8 cellular contexts compared by ENCODE assay signal in genomic region chr12:132986885-132987225, GRCh38. TPM values are rescaled to one million over a fixed set of nuclear protein-coding genes. Genes with fewer than 3 reads are reported as not detected.
A peak's percentile ranks its signal among the peaks of the same experiment; 100 is the strongest.
DNase-seq lines count a peak whose midpoint lies in the region; ATAC-seq, FAIRE-seq and TF ChIP-seq lines count a peak whose summit lies in the region.

No MANE protein-coding gene starts in this region.

- peaks cover 53% of the 10 kb centered on the region for H3K36me3 Mint-ChIP-seq in Calu3 (ENCODE audit: insufficient read depth, unreplicated experiment)
- peaks cover 57% of the 10 kb centered on the region for H3K36me3 Mint-ChIP-seq in activated T-helper 2 cell treated with anti-CD3 and anti-CD28 coated beads, Interferon-gamma antibody, Interleukin-2, Interleukin-4, amounts not matched to agents 10 μg/mL and 5 μg/mL and 100 μg/mL, durations not matched to agents 14 hours and 24 hours and 36 hours (ENCODE audit: low read depth)

- no peak for FAIRE-seq in keratinocyte (lab: Jason Lieb, UNC)

- no peaks in the 10 kb centered on the region for H4K20me1 ChIP-seq in keratinocyte (ENCODE audit: control insufficient read depth, extremely low read depth, insufficient read depth, low read length)

- ATAC-seq in HG02970 (IDR thresholded peaks at IDR 0.05; ENCODE audit: low FRiP score, unreplicated experiment) (peak; percentile 5), thoracic aorta (ENCODE audit: insufficient number of reproducible peaks, low FRiP score, low read depth) (no peak), HG02610 (IDR thresholded peaks at IDR 0.05; ENCODE audit: unreplicated experiment) (no peak)

- H3K9ac ChIP-seq in keratinocyte (ENCODE audit: control insufficient read depth, extremely low read depth, insufficient read depth, low read length): peak overlapping the region; percentile 88

- CTCF ChIA-PET in Calu3 (lab: Charles Lee): interaction anchor here (0.6 to 1.3 kb wide), 3 partner anchors 12 to 93 kb away, joined by 3 to 4 read pairs (median 4); no protein-coding TSS in a partner anchor

- no peak for TF ChIP-seq CTCF in Calu3 (IDR thresholded peaks at IDR 0.05; ENCODE audit: unreplicated experiment)
- TF ChIP-seq CTCF in keratinocyte (optimal IDR thresholded peaks at IDR 0.05 in 1 of 3, IDR thresholded peaks at IDR 0.05 in 1 of 3, conservative IDR thresholded peaks at IDR 0.05 in 1 of 3; ENCODE audit: extremely low read depth in 1 of 3, insufficient read depth in 2 of 3, low read length in 3 of 3): no peak
- no peak for TF ChIP-seq CTCF in thoracic aorta (IDR thresholded peaks at IDR 0.05)

- no peaks in the 10 kb centered on the region for H3K27me3 Mint-ChIP-seq in Calu3 (ENCODE audit: unreplicated experiment)
- no peaks in the 10 kb centered on the region for H3K27me3 Mint-ChIP-seq in activated T-helper 2 cell treated with anti-CD3 and anti-CD28 coated beads, Interferon-gamma antibody, Interleukin-2, Interleukin-4, amounts not matched to agents 10 μg/mL and 5 μg/mL and 100 μg/mL, durations not matched to agents 14 hours and 24 hours and 36 hours (ENCODE audit: low read depth)

- H3K4me1 Mint-ChIP-seq in Calu3 (ENCODE audit: low read depth, unreplicated experiment): peaks cover 26% of the 10 kb centered on the region
- peaks cover 16% of the 10 kb centered on the region for H3K4me1 Mint-ChIP-seq in activated T-helper 2 cell treated with anti-CD3 and anti-CD28 coated beads, Interferon-gamma antibody, Interleukin-2, Interleukin-4, amounts not matched to agents 10 μg/mL and 5 μg/mL and 100 μg/mL, durations not matched to agents 14 hours and 24 hours and 36 hours (ENCODE audit: low read depth)

- BruUV-seq in Calu3 (replicated peaks; lab: Mats Ljungman, UMichigan): no TSS peak

- H2AFZ ChIP-seq in keratinocyte (ENCODE audit: control insufficient read depth, low read length): peak overlapping the region; percentile 98

- intact Hi-C loops in Calu3 (cut with micrococcal nuclease; ENCODE audit: unreplicated experiment): loop anchor here (2.0 to 5.0 kb wide), 2 partner anchors 50 to 95 kb away; partner anchors contain the start of genes ZNF140 and ZNF84
- intact Hi-C loops in activated T-helper 2 cell treated with anti-CD3 and anti-CD28 coated beads, Interferon-gamma antibody, Interleukin-2, Interleukin-4, amounts not matched to agents 10 μg/mL and 5 μg/mL and 100 μg/mL, durations not matched to agents 14 hours and 24 hours and 36 hours (cut with micrococcal nuclease): loop anchor here (1.0 kb wide), 7 partner anchors 31 to 194 kb away; partner anchors contain the start of genes CHFR, ZNF10, ZNF140 and ZNF268

- peak overlapping the region; percentile 95 for H3K27ac Mint-ChIP-seq in Calu3 (ENCODE audit: unreplicated experiment)
- peak overlapping the region; percentile 90 for H3K27ac Mint-ChIP-seq in activated T-helper 2 cell treated with anti-CD3 and anti-CD28 coated beads, Interferon-gamma antibody, Interleukin-2, Interleukin-4, amounts not matched to agents 10 μg/mL and 5 μg/mL and 100 μg/mL, durations not matched to agents 14 hours and 24 hours and 36 hours

- dilution Hi-C loops in keratinocyte (cut with MboI; ENCODE audit: extremely low pct_ligation_motif_present, low sequenced_read_pairs): no loop called here

- H3K9me3 ChIP-seq in keratinocyte (ENCODE audit: control insufficient read depth, low read depth, low read length): peaks cover 2% of the 10 kb centered on the region
- H3K9me3 ChIP-seq in thoracic aorta: peaks cover 27% of the 10 kb centered on the region

- peaks cover 12% of the 10 kb centered on the region for H3K9me3 Mint-ChIP-seq in Calu3 (ENCODE audit: low read depth, unreplicated experiment)
- peaks cover 63% of the 10 kb centered on the region for H3K9me3 Mint-ChIP-seq in activated T-helper 2 cell treated with anti-CD3 and anti-CD28 coated beads, Interferon-gamma antibody, Interleukin-2, Interleukin-4, amounts not matched to agents 10 μg/mL and 5 μg/mL and 100 μg/mL, durations not matched to agents 14 hours and 24 hours and 36 hours

- H3K36me3 ChIP-seq in keratinocyte (ENCODE audit: control insufficient read depth in 2 of 2, extremely low read depth in 1 of 2, insufficient read depth in 2 of 2, low read length in 2 of 2) (peaks cover 2 to 5% of the 10 kb centered on the region in 2 experiments), thoracic aorta (peaks cover 10% of the 10 kb centered on the region)

- H3K9me1 ChIP-seq in keratinocyte (ENCODE audit: control insufficient read depth, extremely low read depth, insufficient read depth, low read length): no peaks in the 10 kb centered on the region

- H3K79me2 ChIP-seq in keratinocyte (ENCODE audit: control insufficient read depth, insufficient read depth, low read length): peaks cover 55% of the 10 kb centered on the region

- H3K4me3 ChIP-seq in keratinocyte (ENCODE audit: control insufficient read depth in 2 of 3, extremely low read depth in 1 of 3, insufficient read depth in 2 of 3, low read depth in 1 of 3, low read length in 3 of 3) (peak overlapping the region; percentile 77 to 98 (median 89)), thoracic aorta (peak overlapping the region; percentile 99)

- H3K27ac ChIP-seq in keratinocyte (ENCODE audit: control insufficient read depth, insufficient read depth, low read length) (peak overlapping the region; percentile 81), thoracic aorta (peak overlapping the region; percentile 70 to 86)

- H3K4me3 Mint-ChIP-seq in Calu3 (ENCODE audit: low read depth, unreplicated experiment): peak overlapping the region; percentile 76
- peak overlapping the region; percentile 89 for H3K4me3 Mint-ChIP-seq in activated T-helper 2 cell treated with anti-CD3 and anti-CD28 coated beads, Interferon-gamma antibody, Interleukin-2, Interleukin-4, amounts not matched to agents 10 μg/mL and 5 μg/mL and 100 μg/mL, durations not matched to agents 14 hours and 24 hours and 36 hours (ENCODE audit: low read depth)

- DNase-seq in Calu3 (no peak), keratinocyte (ENCODE audit: low read depth, low spot score) (no peak), thoracic aorta (ENCODE audit: low spot score) (no peak), HCEC 1CT (no peak), cortex of kidney (lab: John Stamatoyannopoulos, UW) (no peak)
- DNase-seq in activated T-helper 2 cell treated with anti-CD3 and anti-CD28 coated beads, Interferon-gamma antibody, Interleukin-2, Interleukin-4, amounts not matched to agents 10 μg/mL and 5 μg/mL and 100 μg/mL, durations not matched to agents 14 hours and 24 hours and 36 hours (ENCODE audit: low spot score): no peak

- H3K4me1 ChIP-seq in keratinocyte (ENCODE audit: control insufficient read depth, extremely low read depth, insufficient read depth, low read length) (peaks cover 10% of the 10 kb centered on the region), thoracic aorta (ENCODE audit: control insufficient read depth in 1 of 2, low read depth in 2 of 2) (peaks cover 4 to 13% of the 10 kb centered on the region in 2 donors)

- peak overlapping the region; percentile 95 for H3K4me2 ChIP-seq in keratinocyte (ENCODE audit: control insufficient read depth, extremely low read depth, insufficient read depth, low read depth, low read length)

- H3K27me3 ChIP-seq in keratinocyte (ENCODE audit: control insufficient read depth, extremely low read depth, insufficient read depth, low read length) (no peaks in the 10 kb centered on the region), thoracic aorta (replicated peaks; ENCODE audit: insufficient read depth) (no peaks in the 10 kb centered on the region)

RNA-seq across cellular contexts. Expression of gene ZNF26, which starts 0.7 kb away (rescaled TPM):
- total RNA-seq in Calu3 (2022) (25.3 and 28.5 TPM in 2 replicates), thoracic aorta (10 to 100 TPM in 1 of 2 donors, 1 to 10 TPM in 1; 8.1 to 18.8 TPM)
- 15.2 and 17.1 TPM in 2 replicates for total RNA-seq in activated T-helper 2 cell treated with anti-CD3 and anti-CD28 coated beads, Interferon-gamma antibody, Interleukin-2, Interleukin-4, amounts not matched to agents 10 μg/mL and 5 μg/mL and 100 μg/mL, durations not matched to agents 14 hours and 24 hours and 36 hours
- polyA plus RNA-seq in keratinocyte: 3.7 to 5.2 TPM (median 4.5 TPM) in 3 replicates
- 4.9 TPM for polyA plus RNA-seq in keratinocyte (2011; ENCODE audit: low read depth)
- 1.9 and 2.0 TPM in 2 replicates for polyA plus RNA-seq in keratinocyte (2011; cell fraction: cytosol; rRNA removed)
- polyA plus RNA-seq in keratinocyte (2011; cell fraction: nucleus; rRNA removed): 14.2 and 17.4 TPM in 2 replicates
- polyA plus RNA-seq in keratinocyte (2012; ENCODE audit: low replicate concordance): 4.0 and 5.8 TPM in 2 replicates
- polyA minus RNA-seq in keratinocyte: 0.89 to 10.7 TPM (median 10.1 TPM) in 3 replicates
- polyA minus RNA-seq in keratinocyte (2011; cell fraction: cytosol; rRNA and poly(A)+ RNA removed): 10.4 TPM
- 17.7 and 22.5 TPM in 2 replicates for polyA minus RNA-seq in keratinocyte (2011; cell fraction: nucleus; rRNA and poly(A)+ RNA removed)

RNA-seq across cellular contexts. Expression of gene ZNF605, which starts 30.7 kb away (rescaled TPM):
- total RNA-seq in Calu3 (2022) (31.1 and 32.8 TPM in 2 replicates), thoracic aorta (10 to 100 TPM in 1 of 2 donors, 1 to 10 TPM in 1; 7.0 to 23.2 TPM)
- 7.3 and 8.2 TPM in 2 replicates for total RNA-seq in activated T-helper 2 cell treated with anti-CD3 and anti-CD28 coated beads, Interferon-gamma antibody, Interleukin-2, Interleukin-4, amounts not matched to agents 10 μg/mL and 5 μg/mL and 100 μg/mL, durations not matched to agents 14 hours and 24 hours and 36 hours
- 4.3 to 12.5 TPM (median 11.4 TPM) in 3 replicates for polyA plus RNA-seq in keratinocyte
- 5.1 TPM for polyA plus RNA-seq in keratinocyte (2011; ENCODE audit: low read depth)
- polyA plus RNA-seq in keratinocyte (2011; cell fraction: cytosol; rRNA removed): 2.0 and 5.5 TPM in 2 replicates
- 32.7 and 40.3 TPM in 2 replicates for polyA plus RNA-seq in keratinocyte (2011; cell fraction: nucleus; rRNA removed)
- 3.9 and 4.8 TPM in 2 replicates for polyA plus RNA-seq in keratinocyte (2012; ENCODE audit: low replicate concordance)
- 3.6 to 17.7 TPM (median 6.9 TPM) in 3 replicates for polyA minus RNA-seq in keratinocyte
- polyA minus RNA-seq in keratinocyte (2011; cell fraction: cytosol; rRNA and poly(A)+ RNA removed): 3.1 TPM
- 11.8 and 26.2 TPM in 2 replicates for polyA minus RNA-seq in keratinocyte (2011; cell fraction: nucleus; rRNA and poly(A)+ RNA removed)

RNA-seq across cellular contexts. Expression of gene ZNF84, which starts 50.5 kb away (rescaled TPM):
- total RNA-seq in Calu3 (2022): 44.5 and 49.8 TPM in 2 replicates
- total RNA-seq in activated T-helper 2 cell treated with anti-CD3 and anti-CD28 coated beads, Interferon-gamma antibody, Interleukin-2, Interleukin-4, amounts not matched to agents 10 μg/mL and 5 μg/mL and 100 μg/mL, durations not matched to agents 14 hours and 24 hours and 36 hours: 20.7 and 21.3 TPM in 2 replicates
- polyA plus RNA-seq in keratinocyte: 10.7 to 29.5 TPM (median 24.9 TPM) in 3 replicates
- polyA plus RNA-seq in keratinocyte (2011; ENCODE audit: low read depth): 14.0 TPM
- 6.1 and 15.0 TPM in 2 replicates for polyA plus RNA-seq in keratinocyte (2011; cell fraction: cytosol; rRNA removed)
- polyA plus RNA-seq in keratinocyte (2011; cell fraction: nucleus; rRNA removed): 56.8 and 67.0 TPM in 2 replicates
- 11.4 and 12.1 TPM in 2 replicates for polyA plus RNA-seq in keratinocyte (2012; ENCODE audit: low replicate concordance)
- polyA minus RNA-seq in keratinocyte: 8.0 to 27.9 TPM (median 22.8 TPM) in 3 replicates
- 5.6 TPM for polyA minus RNA-seq in keratinocyte (2011; cell fraction: cytosol; rRNA and poly(A)+ RNA removed)
- polyA minus RNA-seq in keratinocyte (2011; cell fraction: nucleus; rRNA and poly(A)+ RNA removed): 20.5 and 39.9 TPM in 2 replicates
- total RNA-seq in thoracic aorta: 10 to 100 TPM; 29.0 to 39.4 TPM
